Comparison of ENCODE assay signal across 11 cellular contexts in genomic region chr6:170605860-170606259, GRCh38.
"Had no signal": no experiment of that assay in that cellular context is flagged by ENCODE, and none has a peak within 500 bp of the region (broad histone marks: within the 10 kb centered on the region; RNA-seq: fewer than 3 reads in every experiment).

No MANE protein-coding gene starts in this region.

- H2AFZ ChIP-seq: GM23248, GM23338 had no signal

- ATAC-seq: GM23338, HCT116 had no signal

- H3K27ac ChIP-seq: GM23248 had no signal

- H3K9me3 ChIP-seq: HAP-1 had no signal

- H3K9ac ChIP-seq: GM23248 had no signal

- H3K4me3 Mint-ChIP-seq: GM23338, H9, HFFc6 had no signal

- FAIRE-seq: H1, H54 had no signal

- H3K27ac Mint-ChIP-seq: GM23338, H9, HFFc6 had no signal

- DNase-seq: GM23248, GOT3, H7, H9, HCEC 1CT, HFFc6 had no signal

- H3K4me1 ChIP-seq: HAP-1 had no signal

- H3K4me3 ChIP-seq: GM23248, GM23338, HAP-1 had no signal

- H3K36me3 ChIP-seq: HAP-1 had no signal

- H3K9me3 Mint-ChIP-seq: HFFc6 had no signal
